8 cellular contexts compared by ENCODE assay signal in the genomic region with DNA sequence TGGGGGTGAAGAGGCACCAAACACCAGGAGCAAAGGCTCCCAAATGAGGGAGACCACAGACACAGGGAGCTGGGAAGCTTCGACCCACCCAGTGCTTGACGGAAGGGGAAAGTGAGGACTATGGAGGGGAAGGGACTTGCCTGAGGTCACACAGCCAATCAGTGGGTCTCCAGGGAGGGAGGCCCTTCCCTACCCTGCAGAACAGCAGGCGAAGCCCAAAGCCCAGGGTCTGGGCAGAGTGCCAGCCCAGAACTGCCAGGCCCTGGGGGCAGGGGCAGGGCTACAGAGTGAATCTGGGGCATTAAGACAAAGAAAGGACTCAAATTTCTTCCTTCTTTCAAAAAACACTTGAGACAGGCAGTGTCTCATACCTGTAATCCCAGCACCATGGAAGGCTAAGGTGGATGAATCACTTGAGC. TPM values are rescaled to one million over a fixed set of nuclear protein-coding genes. Genes with fewer than 3 reads are reported as not detected.
DNase-seq lines count a peak whose midpoint lies in the region; ATAC-seq and TF ChIP-seq lines count a peak whose summit lies in the region.

No MANE protein-coding gene starts in this region.

- H3K27ac ChIP-seq in right cardiac atrium (ENCODE audit: low read length) (peak overlapping the region; percentile 71), upper lobe of right lung (peak overlapping the region; percentile 78)

- H3K9me3 ChIP-seq in right cardiac atrium (ENCODE audit: control insufficient read depth, low read length) (no peaks in the 10 kb centered on the region), upper lobe of right lung (no peaks in the 10 kb centered on the region)

- peaks cover 90% of the 10 kb centered on the region for H3K4me1 Mint-ChIP-seq in activated naive CD4-positive, alpha-beta T cell treated with anti-CD3 and anti-CD28 coated beads, Interleukin-2, amount 10 ng/mL, durations not matched to agents 7 days and 5 days

- peak overlapping the region; percentile 72 for H3K4me3 Mint-ChIP-seq in activated naive CD4-positive, alpha-beta T cell treated with anti-CD3 and anti-CD28 coated beads, Interleukin-2, amount 10 ng/mL, durations not matched to agents 7 days and 5 days

- ATAC-seq in SK-N-SH treated with all-trans-retinoic acid at 6 μM for 48 hours (peak; percentile 9; the same call in 1 of the 3 replicates), right cardiac atrium (no peak), upper lobe of right lung (no peak), HG02938 (IDR thresholded peaks at IDR 0.05; ENCODE audit: unreplicated experiment) (no peak), GM21529 (IDR thresholded peaks at IDR 0.05; ENCODE audit: unreplicated experiment) (no peak)

- H3K36me3 ChIP-seq in upper lobe of right lung: no peaks in the 10 kb centered on the region

- CTCF ChIA-PET in activated naive CD4-positive, alpha-beta T cell treated with anti-CD3 and anti-CD28 coated beads, Interleukin-2, amount 10 ng/mL, durations not matched to agents 7 days and 5 days (lab: Charles Lee): interaction anchor here (1.1 to 6.0 kb wide), 7 partner anchors 9 to 81 kb away, joined by 3 to 35 read pairs (median 5); no protein-coding TSS in a partner anchor

- WGBS in right cardiac atrium: 62% methylated on average over 3 of the region's 3 CpGs

- TF ChIP-seq CTCF in upper lobe of right lung (IDR thresholded peaks at IDR 0.05): no peak

- H3K9me3 Mint-ChIP-seq in activated naive CD4-positive, alpha-beta T cell treated with anti-CD3 and anti-CD28 coated beads, Interleukin-2, amount 10 ng/mL, durations not matched to agents 7 days and 5 days: no peaks in the 10 kb centered on the region

- H3K27me3 ChIP-seq in right cardiac atrium (ENCODE audit: control insufficient read depth, insufficient read depth) (no peaks in the 10 kb centered on the region), upper lobe of right lung (no peaks in the 10 kb centered on the region)

- H3K27me3 Mint-ChIP-seq in activated naive CD4-positive, alpha-beta T cell treated with anti-CD3 and anti-CD28 coated beads, Interleukin-2, amount 10 ng/mL, durations not matched to agents 7 days and 5 days: no peaks in the 10 kb centered on the region

- intact Hi-C loops in right cardiac atrium (cut with DNase I): no loop called here
- intact Hi-C loops in upper lobe of right lung (cut with DNase I): loop anchor here (10.0 kb wide), 1 partner anchor 71 kb away; no protein-coding TSS in a partner anchor

- H3K36me3 Mint-ChIP-seq in activated naive CD4-positive, alpha-beta T cell treated with anti-CD3 and anti-CD28 coated beads, Interleukin-2, amount 10 ng/mL, durations not matched to agents 7 days and 5 days: peaks cover 15% of the 10 kb centered on the region

- H3K4me3 ChIP-seq in right cardiac atrium (ENCODE audit: low read length) (no peak overlapping the region), upper lobe of right lung (no peak overlapping the region)

- DNase-seq in activated naive CD4-positive, alpha-beta T cell treated with anti-CD3 and anti-CD28 coated beads, Interleukin-2, amount 10 ng/mL, durations not matched to agents 7 days and 5 days: no peak
- DNase-seq in activated naive CD4-positive, alpha-beta T cell treated with Interleukin-2 at 50 U/mL for 16 hours: no peak
- peak; percentile 56 to 77 (median 76) for DNase-seq in right cardiac atrium
- DNase-seq in upper lobe of right lung: no peak
- DNase-seq in NCI-H510A (lab: John Stamatoyannopoulos, UW): no peak

- peak overlapping the region; percentile 96 for H3K27ac Mint-ChIP-seq in activated naive CD4-positive, alpha-beta T cell treated with anti-CD3 and anti-CD28 coated beads, Interleukin-2, amount 10 ng/mL, durations not matched to agents 7 days and 5 days

- H3K4me1 ChIP-seq in right cardiac atrium (ENCODE audit: control insufficient read depth, insufficient read depth, low read length): peaks cover 40% of the 10 kb centered on the region
- H3K4me1 ChIP-seq in upper lobe of right lung: peaks cover 85% of the 10 kb centered on the region

TF ChIP-seq in SK-N-SH treated with all-trans-retinoic acid at 6 μM for 48 hours, 23 proteins besides CTCF, POLR2A, EP300 and RAD21:
- TF ChIP-seq ARNTL (CRISPR knock-in tag; IDR thresholded peaks at IDR 0.05; ENCODE audit: borderline replicate concordance, low read depth) (no peak), ZC3H10 (CRISPR knock-in tag; IDR thresholded peaks at IDR 0.05) (no peak), CSDC2 (CRISPR knock-in tag; IDR thresholded peaks at IDR 0.05) (no peak), TCF4 (CRISPR knock-in tag; IDR thresholded peaks at IDR 0.05; ENCODE audit: borderline replicate concordance) (no peak), RARB (CRISPR knock-in tag; IDR thresholded peaks at IDR 0.05) (no peak), ISL1 (CRISPR knock-in tag; IDR thresholded peaks at IDR 0.05) (no peak), ZFP3 (CRISPR knock-in tag; IDR thresholded peaks at IDR 0.05) (no peak), TOX (CRISPR knock-in tag; IDR thresholded peaks at IDR 0.05; ENCODE audit: borderline replicate concordance) (no peak), ZFP30 (CRISPR knock-in tag; IDR thresholded peaks at IDR 0.05) (no peak), ZNF70 (CRISPR knock-in tag; IDR thresholded peaks at IDR 0.05) (no peak), SNAI2 (CRISPR knock-in tag; IDR thresholded peaks at IDR 0.05) (no peak), PPARA (CRISPR knock-in tag; IDR thresholded peaks at IDR 0.05; ENCODE audit: borderline replicate concordance) (no peak)
- TF ChIP-seq, protein P1, sequence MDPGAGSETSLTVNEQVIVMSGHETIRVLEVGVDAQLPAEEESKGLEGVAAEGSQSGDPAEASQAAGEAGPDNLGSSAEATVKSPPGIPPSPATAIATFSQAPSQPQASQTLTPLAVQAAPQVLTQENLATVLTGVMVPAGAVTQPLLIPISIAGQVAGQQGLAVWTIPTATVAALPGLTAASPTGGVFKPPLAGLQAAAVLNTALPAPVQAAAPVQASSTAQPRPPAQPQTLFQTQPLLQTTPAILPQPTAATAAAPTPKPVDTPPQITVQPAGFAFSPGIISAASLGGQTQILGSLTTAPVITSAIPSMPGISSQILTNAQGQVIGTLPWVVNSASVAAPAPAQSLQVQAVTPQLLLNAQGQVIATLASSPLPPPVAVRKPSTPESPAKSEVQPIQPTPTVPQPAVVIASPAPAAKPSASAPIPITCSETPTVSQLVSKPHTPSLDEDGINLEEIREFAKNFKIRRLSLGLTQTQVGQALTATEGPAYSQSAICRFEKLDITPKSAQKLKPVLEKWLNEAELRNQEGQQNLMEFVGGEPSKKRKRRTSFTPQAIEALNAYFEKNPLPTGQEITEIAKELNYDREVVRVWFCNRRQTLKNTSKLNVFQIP (CRISPR knock-in tag; IDR thresholded peaks at IDR 0.05; ENCODE audit: borderline replicate concordance, low read depth): no peak
- TF ChIP-seq, protein P2, sequence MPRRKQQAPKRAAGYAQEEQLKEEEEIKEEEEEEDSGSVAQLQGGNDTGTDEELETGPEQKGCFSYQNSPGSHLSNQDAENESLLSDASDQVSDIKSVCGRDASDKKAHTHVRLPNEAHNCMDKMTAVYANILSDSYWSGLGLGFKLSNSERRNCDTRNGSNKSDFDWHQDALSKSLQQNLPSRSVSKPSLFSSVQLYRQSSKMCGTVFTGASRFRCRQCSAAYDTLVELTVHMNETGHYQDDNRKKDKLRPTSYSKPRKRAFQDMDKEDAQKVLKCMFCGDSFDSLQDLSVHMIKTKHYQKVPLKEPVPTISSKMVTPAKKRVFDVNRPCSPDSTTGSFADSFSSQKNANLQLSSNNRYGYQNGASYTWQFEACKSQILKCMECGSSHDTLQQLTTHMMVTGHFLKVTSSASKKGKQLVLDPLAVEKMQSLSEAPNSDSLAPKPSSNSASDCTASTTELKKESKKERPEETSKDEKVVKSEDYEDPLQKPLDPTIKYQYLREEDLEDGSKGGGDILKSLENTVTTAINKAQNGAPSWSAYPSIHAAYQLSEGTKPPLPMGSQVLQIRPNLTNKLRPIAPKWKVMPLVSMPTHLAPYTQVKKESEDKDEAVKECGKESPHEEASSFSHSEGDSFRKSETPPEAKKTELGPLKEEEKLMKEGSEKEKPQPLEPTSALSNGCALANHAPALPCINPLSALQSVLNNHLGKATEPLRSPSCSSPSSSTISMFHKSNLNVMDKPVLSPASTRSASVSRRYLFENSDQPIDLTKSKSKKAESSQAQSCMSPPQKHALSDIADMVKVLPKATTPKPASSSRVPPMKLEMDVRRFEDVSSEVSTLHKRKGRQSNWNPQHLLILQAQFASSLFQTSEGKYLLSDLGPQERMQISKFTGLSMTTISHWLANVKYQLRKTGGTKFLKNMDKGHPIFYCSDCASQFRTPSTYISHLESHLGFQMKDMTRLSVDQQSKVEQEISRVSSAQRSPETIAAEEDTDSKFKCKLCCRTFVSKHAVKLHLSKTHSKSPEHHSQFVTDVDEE (CRISPR knock-in tag; IDR thresholded peaks at IDR 0.05): no peak

RNA-seq across cellular contexts. Expression of a gene that starts 45.5 kb away (rescaled TPM):
- total RNA-seq in right cardiac atrium: 100 to 1,000 TPM in 3 of 4 donors, 10 to 100 TPM in 1; 99.1 to 158 (median 114) TPM
- 76.2 TPM for polyA plus RNA-seq in right cardiac atrium
- 108 TPM for total RNA-seq in upper lobe of right lung

Comparison
In these comparisons a context has a peak if more than half of its experiments do, and no peak if none do; other contexts are left out.
1. DNase-seq: peak in right cardiac atrium (3 of 3); none in activated naive CD4-positive, alpha-beta T cell treated with anti-CD3 and anti-CD28 coated beads, Interleukin-2, amount 10 ng/mL, durations not matched to agents 7 days and 5 days (single experiment), activated naive CD4-positive, alpha-beta T cell treated with Interleukin-2 at 50 U/mL for 16 hours (single experiment), upper lobe of right lung (single experiment) and NCI-H510A (single experiment).